ENCODE assay signal across 8 cellular contexts in the genomic region with DNA sequence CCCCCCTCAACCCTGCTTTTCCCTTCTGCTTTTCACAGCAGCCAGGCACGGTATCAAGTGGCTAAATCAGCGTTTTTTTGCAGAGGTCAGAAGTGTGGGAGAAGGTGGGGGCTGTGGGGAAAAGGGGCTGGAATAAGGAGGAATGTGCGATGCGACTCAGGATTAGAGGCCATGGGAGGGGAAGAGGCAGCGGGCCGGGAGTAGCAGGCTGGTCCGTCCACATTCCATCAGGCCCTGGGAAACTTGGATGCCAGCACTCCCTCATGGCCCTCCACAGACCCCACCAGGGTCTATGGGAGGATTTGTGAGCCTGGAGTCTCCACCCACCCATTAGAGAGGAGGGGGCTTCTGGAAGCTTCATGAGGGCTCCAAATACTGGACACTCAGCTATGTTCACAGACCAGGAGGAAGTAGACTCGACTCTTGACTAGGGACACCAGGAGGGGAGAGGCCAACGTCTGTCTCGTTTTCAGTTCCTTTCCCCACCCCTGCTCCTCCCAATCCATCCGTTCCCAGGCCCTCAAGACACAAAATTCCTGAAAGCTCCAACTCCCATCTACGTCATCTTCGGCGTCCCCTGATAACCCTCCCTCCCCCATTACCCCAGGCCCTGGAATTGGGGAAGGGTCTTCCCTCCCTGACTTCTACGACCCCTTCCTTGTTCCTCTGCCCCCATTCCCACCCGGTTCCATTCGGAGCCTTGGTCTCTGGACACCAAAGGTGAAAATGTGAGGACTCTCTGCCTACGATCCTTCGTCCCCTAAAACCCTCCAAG. TPM values are rescaled to one million over a fixed set of nuclear protein-coding genes. Genes with fewer than 3 reads are reported as not detected.
A peak's percentile ranks its signal among the peaks of the same experiment; 100 is the strongest.
DNase-seq lines count a peak whose midpoint lies in the region; ATAC-seq, FAIRE-seq and TF ChIP-seq lines count a peak whose summit lies in the region.

No MANE protein-coding gene starts in this region.

- no peak for ATAC-seq in HepG2

- no peaks in the 10 kb centered on the region for H3K79me2 ChIP-seq in HepG2 (ENCODE audit: insufficient read depth, low read length)

- no peaks in the 10 kb centered on the region for H3K9me3 Mint-ChIP-seq in activated naive CD8-positive, alpha-beta T cell (ENCODE audit: low read depth)
- H3K9me3 Mint-ChIP-seq in activated naive CD8-positive, alpha-beta T cell treated with anti-CD3 and anti-CD28 coated beads for 36 hours, result peaks cover 8% of the 10 kb centered on the region
- H3K9me3 Mint-ChIP-seq in activated CD4-positive, alpha-beta memory T cell treated with anti-CD3 and anti-CD28 coated beads, Interleukin-2, amount 10 ng/mL, durations not matched to agents 7 days and 5 days, result peaks cover 2% of the 10 kb centered on the region

- H3K4me1 Mint-ChIP-seq in activated naive CD8-positive, alpha-beta T cell (ENCODE audit: low read depth), result peaks cover 45% of the 10 kb centered on the region
- H3K4me1 Mint-ChIP-seq in activated naive CD8-positive, alpha-beta T cell treated with anti-CD3 and anti-CD28 coated beads for 36 hours, result peaks cover 50% of the 10 kb centered on the region
- peaks cover 65% of the 10 kb centered on the region for H3K4me1 Mint-ChIP-seq in activated CD4-positive, alpha-beta memory T cell treated with anti-CD3 and anti-CD28 coated beads, Interleukin-2, amount 10 ng/mL, durations not matched to agents 7 days and 5 days

- H4K20me1 ChIP-seq in HepG2 (ENCODE audit: insufficient read depth, low read length), result 0 out of 2 replicates have a peak, but pooled peaks cover 2% of the 10 kb centered on the region

- in situ Hi-C loops in HepG2 (cut with HindIII; ENCODE audit: extremely low pct_ligation_motif_present, low pct_unique_long_range_greater_than_20kb), result no loop called here

- no peak overlapping the region for H3K9ac ChIP-seq in HepG2 (ENCODE audit: insufficient read depth, low read depth, low read length)

- H3K4me3 ChIP-seq in HepG2 (replicated peaks in 1 of 3; ENCODE audit: insufficient read depth in 1 of 3, low read depth in 2 of 3, low read length in 3 of 3) (no peak overlapping the region), tibial artery (peak overlapping the region; percentile 30 to 54)

- H3K27me3 Mint-ChIP-seq in activated naive CD8-positive, alpha-beta T cell, result peaks cover 9% of the 10 kb centered on the region
- H3K27me3 Mint-ChIP-seq in activated naive CD8-positive, alpha-beta T cell treated with anti-CD3 and anti-CD28 coated beads for 36 hours, result peaks cover 72% of the 10 kb centered on the region
- H3K27me3 Mint-ChIP-seq in activated CD4-positive, alpha-beta memory T cell treated with anti-CD3 and anti-CD28 coated beads, Interleukin-2, amount 10 ng/mL, durations not matched to agents 7 days and 5 days, result peaks cover 17% of the 10 kb centered on the region

- H3K9me3 ChIP-seq in HepG2 (ENCODE audit: low read length), result no peaks in the 10 kb centered on the region
- no peaks in the 10 kb centered on the region for H3K9me3 ChIP-seq in tibial artery

- H3K4me1 ChIP-seq in HepG2 (ENCODE audit: insufficient read depth, low read length) (peaks cover 51% of the 10 kb centered on the region), tibial artery (peaks cover 0 to 37% (median 27%) of the 10 kb centered on the region in 4 donors)

- H3K4me3 Mint-ChIP-seq in activated naive CD8-positive, alpha-beta T cell, result peak overlapping the region; percentile 46
- H3K4me3 Mint-ChIP-seq in activated naive CD8-positive, alpha-beta T cell treated with anti-CD3 and anti-CD28 coated beads for 36 hours, result no peak overlapping the region
- H3K4me3 Mint-ChIP-seq in activated CD4-positive, alpha-beta memory T cell treated with anti-CD3 and anti-CD28 coated beads, Interleukin-2, amount 10 ng/mL, durations not matched to agents 7 days and 5 days, result peak overlapping the region; percentile 87

- no peak for DNase-seq in activated naive CD8-positive, alpha-beta T cell treated with anti-CD3 and anti-CD28 coated beads for 36 hours
- no peak for DNase-seq in activated CD4-positive, alpha-beta memory T cell treated with anti-CD3 and anti-CD28 coated beads, Interleukin-2, amount 10 ng/mL, durations not matched to agents 7 days and 5 days
- DNase-seq in HepG2 (ENCODE audit: low spot score), result no peak
- DNase-seq in tibial artery, result no peak
- DNase-seq in GM19240 (ENCODE audit: insufficient read length, low spot score), result no peak
- no peak for DNase-seq in NCI-H1048 (lab: John Stamatoyannopoulos, UW)
- no peak for DNase-seq in NCI-H345 treated with DMSO at 0.1 percent for 48 hours (lab: John Stamatoyannopoulos, UW; ENCODE audit: unreplicated experiment)

- BruUV-seq in HepG2 (replicated peaks; lab: Mats Ljungman, UMichigan), result no TSS peak

- H3K27me3 ChIP-seq in HepG2 (ENCODE audit: control insufficient read depth in 1 of 2, insufficient read depth in 2 of 2, low read length in 2 of 2) (no peaks in the 10 kb centered on the region), tibial artery (peaks cover 7 to 75% of the 10 kb centered on the region in 2 donors)

- H3K27ac Mint-ChIP-seq in activated naive CD8-positive, alpha-beta T cell, result no peak overlapping the region
- H3K27ac Mint-ChIP-seq in activated naive CD8-positive, alpha-beta T cell treated with anti-CD3 and anti-CD28 coated beads for 36 hours, result no peak overlapping the region
- peak overlapping the region; percentile 70 for H3K27ac Mint-ChIP-seq in activated CD4-positive, alpha-beta memory T cell treated with anti-CD3 and anti-CD28 coated beads, Interleukin-2, amount 10 ng/mL, durations not matched to agents 7 days and 5 days

- no peak for FAIRE-seq in HepG2 (lab: Jason Lieb, UNC)

- WGBS in HepG2 (ENCODE audit: low lambda C conversion rate), result 80% methylated on average over 19 of the region's 19 CpGs

- no peaks in the 10 kb centered on the region for H3K36me3 ChIP-seq in HepG2 (replicated peaks in 1 of 2; ENCODE audit: control insufficient read depth in 1 of 2, insufficient read depth in 2 of 2, low read length in 2 of 2)
- H3K36me3 ChIP-seq in tibial artery, result no peaks in the 10 kb centered on the region

- H2AFZ ChIP-seq in HepG2 (ENCODE audit: low read length), result no peak overlapping the region

- CTCF ChIA-PET in activated CD4-positive, alpha-beta memory T cell treated with anti-CD3 and anti-CD28 coated beads, Interleukin-2, amount 10 ng/mL, durations not matched to agents 7 days and 5 days (lab: Charles Lee), result interaction anchor here (1.5 to 2.1 kb wide), 2 partner anchors 16 to 25 kb away, joined by 4 to 6 read pairs; no protein-coding TSS in a partner anchor
- CTCF ChIA-PET in HepG2 (lab: Yijun Ruan, JAX; ENCODE audit: low intra/inter-chr PET ratio, low total read pairs), result no interaction called here

- TF ChIP-seq CTCF in HepG2 (CRISPR knock-in tag; IDR thresholded peaks at IDR 0.05) (no peak), tibial artery (IDR thresholded peaks at IDR 0.05) (no peak)

- peak overlapping the region; percentile 99; the same call in 1 of the 2 replicates for H3K4me2 ChIP-seq in HepG2 (ENCODE audit: low read depth, low read length)

- POLR2A ChIA-PET in activated CD4-positive, alpha-beta memory T cell treated with anti-CD3 and anti-CD28 coated beads, Interleukin-2, amount 10 ng/mL, durations not matched to agents 7 days and 5 days (lab: Charles Lee), result interaction anchor here (1.0 to 3.0 kb wide), 3 partner anchors 14 to 31 kb away, joined by 3 to 21 read pairs (median 6); no protein-coding TSS in a partner anchor
- POLR2A ChIA-PET in HepG2 (lab: Yijun Ruan, JAX), result interaction anchor here (1.0 to 1.1 kb wide), 2 partner anchors 11 to 52 kb away, joined by 4 to 7 read pairs; a partner anchor contains a TSS

- H3K27ac ChIP-seq in HepG2 (ENCODE audit: extremely low read length, insufficient read depth, low read length), result no peak overlapping the region
- no peak overlapping the region for H3K27ac ChIP-seq in tibial artery

- TF ChIP-seq EP300 in HepG2 (IDR thresholded peaks at IDR 0.05; ENCODE audit: low read depth in 2 of 2, low read length in 2 of 2) (no peak), HepG2 (CRISPR knock-in tag; IDR thresholded peaks at IDR 0.05; ENCODE audit: borderline replicate concordance) (no peak)

- no peak for TF ChIP-seq POLR2A in HepG2 (IDR thresholded peaks at IDR 0.05; ENCODE audit: insufficient read depth in 1 of 2, low read depth in 2 of 2, low read length in 2 of 2)

- intact Hi-C loops in HepG2 (cut with micrococcal nuclease; ENCODE audit: unreplicated experiment) (loop anchor here (1.0 kb wide), 1 partner anchor 17 kb away; no protein-coding TSS in a partner anchor), tibial artery (cut with DNase I; ENCODE audit: low total_unique reads) (no loop called here)

- no peaks in the 10 kb centered on the region for H3K36me3 Mint-ChIP-seq in activated naive CD8-positive, alpha-beta T cell
- H3K36me3 Mint-ChIP-seq in activated naive CD8-positive, alpha-beta T cell treated with anti-CD3 and anti-CD28 coated beads for 36 hours, result peaks cover 10% of the 10 kb centered on the region
- peaks cover 28% of the 10 kb centered on the region for H3K36me3 Mint-ChIP-seq in activated CD4-positive, alpha-beta memory T cell treated with anti-CD3 and anti-CD28 coated beads, Interleukin-2, amount 10 ng/mL, durations not matched to agents 7 days and 5 days (ENCODE audit: low read depth)

- TF ChIP-seq RAD21 in HepG2 (CRISPR knock-in tag; IDR thresholded peaks at IDR 0.05), result no peak

RNA-seq across cellular contexts. Expression of a gene that starts 3.3 kb away (rescaled TPM):
- under 1 TPM; 0.56 to 0.64 TPM for total RNA-seq in activated naive CD8-positive, alpha-beta T cell treated with anti-CD3 and anti-CD28 coated beads for 36 hours
- 1 to 10 TPM; 4.2 to 4.3 TPM for total RNA-seq in activated CD4-positive, alpha-beta memory T cell treated with anti-CD3 and anti-CD28 coated beads, Interleukin-2, amount 10 ng/mL, durations not matched to agents 7 days and 5 days
- total RNA-seq in HepG2 (2016; rRNA removed; fragmentation: Illumina TruSeq; extraction: Trizol), result 0.24 and 0.29 TPM in 2 replicates
- 0.09 and 0.20 TPM in 2 replicates for total RNA-seq in HepG2 (2016; cell fraction: cytosol; rRNA removed; fragmentation: Illumina TruSeq; extraction: Trizol; ENCODE audit: low read depth)
- 0.10 and 0.35 TPM in 2 replicates for total RNA-seq in HepG2 (2016; cell fraction: insoluble cytoplasmic fraction; rRNA removed; fragmentation: Illumina TruSeq; extraction: Trizol)
- 0.34 TPM in 2 replicates for total RNA-seq in HepG2 (2016; cell fraction: membrane; rRNA removed; fragmentation: Illumina TruSeq; extraction: Trizol)
- total RNA-seq in HepG2 (2016; cell fraction: nucleus; rRNA removed; fragmentation: Illumina TruSeq; extraction: Trizol), result 0.66 and 0.81 TPM in 2 replicates
- polyA plus RNA-seq in HepG2 (2011; rRNA removed), result 1.6 and 1.7 TPM in 2 replicates
- polyA plus RNA-seq in HepG2 (2011; cell fraction: cytosol; rRNA removed), result 0.29 and 0.46 TPM in 2 replicates
- polyA plus RNA-seq in HepG2 (2011; cell fraction: nucleus; rRNA removed), result 13.3 and 15.9 TPM in 2 replicates
- 2.6 and 3.4 TPM in 2 replicates for polyA plus RNA-seq in HepG2 (2012)
- 0.17 and 0.27 TPM in 2 replicates for polyA plus RNA-seq in HepG2 (2016; cell fraction: cytosol; fragmentation: Illumina TruSeq; extraction: Trizol; ENCODE audit: low read depth)
- 1.1 and 1.3 TPM in 2 replicates for polyA plus RNA-seq in HepG2 (2016; cell fraction: insoluble cytoplasmic fraction; fragmentation: Illumina TruSeq; extraction: Trizol; ENCODE audit: low read depth)
- polyA plus RNA-seq in HepG2 (2016; cell fraction: membrane; fragmentation: Illumina TruSeq; extraction: Trizol; ENCODE audit: low read depth), result 0.78 and 1.2 TPM in 2 replicates
- 9.8 and 11.7 TPM in 2 replicates for polyA plus RNA-seq in HepG2 (2016; cell fraction: nucleus; fragmentation: Illumina TruSeq; extraction: Trizol; ENCODE audit: insufficient read depth, low read depth)
- polyA minus RNA-seq in HepG2 (2011; rRNA and poly(A)+ RNA removed; ENCODE audit: low replicate concordance), result 4.0 TPM in 1 of 2 replicates, not detected in the other
- 0.62 and 0.79 TPM in 2 replicates for polyA minus RNA-seq in HepG2 (2011; cell fraction: cytosol; rRNA and poly(A)+ RNA removed)
- 4.2 and 4.6 TPM in 2 replicates for polyA minus RNA-seq in HepG2 (2011; cell fraction: nucleus; rRNA and poly(A)+ RNA removed)

RNA-seq across cellular contexts. Expression of a gene that starts 33.0 kb away (rescaled TPM):
- 10 to 100 TPM; 16.1 to 18.1 TPM for total RNA-seq in activated naive CD8-positive, alpha-beta T cell treated with anti-CD3 and anti-CD28 coated beads for 36 hours
- total RNA-seq in activated CD4-positive, alpha-beta memory T cell treated with anti-CD3 and anti-CD28 coated beads, Interleukin-2, amount 10 ng/mL, durations not matched to agents 7 days and 5 days, result 1 to 10 TPM; 3.2 to 3.9 TPM
- total RNA-seq in HepG2 (2016; rRNA removed; fragmentation: Illumina TruSeq; extraction: Trizol), result not detected in 2 replicates
- not detected in 2 replicates for total RNA-seq in HepG2 (2016; cell fraction: cytosol; rRNA removed; fragmentation: Illumina TruSeq; extraction: Trizol; ENCODE audit: low read depth)
- total RNA-seq in HepG2 (2016; cell fraction: insoluble cytoplasmic fraction; rRNA removed; fragmentation: Illumina TruSeq; extraction: Trizol), result not detected in 2 replicates
- total RNA-seq in HepG2 (2016; cell fraction: membrane; rRNA removed; fragmentation: Illumina TruSeq; extraction: Trizol), result not detected in 2 replicates
- not detected in 2 replicates for total RNA-seq in HepG2 (2016; cell fraction: nucleus; rRNA removed; fragmentation: Illumina TruSeq; extraction: Trizol)
- polyA plus RNA-seq in HepG2 (2011; rRNA removed), result not detected in 2 replicates
- polyA plus RNA-seq in HepG2 (2011; cell fraction: cytosol; rRNA removed), result not detected in 2 replicates
- polyA plus RNA-seq in HepG2 (2011; cell fraction: nucleus; rRNA removed), result 0.10 and 0.14 TPM in 2 replicates
- polyA plus RNA-seq in HepG2 (2012), result 0.05 and 0.16 TPM in 2 replicates
- not detected in 2 replicates for polyA plus RNA-seq in HepG2 (2016; cell fraction: cytosol; fragmentation: Illumina TruSeq; extraction: Trizol; ENCODE audit: low read depth)
- polyA plus RNA-seq in HepG2 (2016; cell fraction: insoluble cytoplasmic fraction; fragmentation: Illumina TruSeq; extraction: Trizol; ENCODE audit: low read depth), result not detected in 2 replicates
- polyA plus RNA-seq in HepG2 (2016; cell fraction: membrane; fragmentation: Illumina TruSeq; extraction: Trizol; ENCODE audit: low read depth), result not detected in 2 replicates
- polyA plus RNA-seq in HepG2 (2016; cell fraction: nucleus; fragmentation: Illumina TruSeq; extraction: Trizol; ENCODE audit: insufficient read depth, low read depth), result not detected in 2 replicates
- not detected in 2 replicates for polyA minus RNA-seq in HepG2 (2011; rRNA and poly(A)+ RNA removed; ENCODE audit: low replicate concordance)
- polyA minus RNA-seq in HepG2 (2011; cell fraction: cytosol; rRNA and poly(A)+ RNA removed), result not detected in 2 replicates
- not detected in 2 replicates for polyA minus RNA-seq in HepG2 (2011; cell fraction: nucleus; rRNA and poly(A)+ RNA removed)

RNA-seq across cellular contexts. Expression of a gene that starts 43.8 kb away (rescaled TPM):
- total RNA-seq in activated naive CD8-positive, alpha-beta T cell treated with anti-CD3 and anti-CD28 coated beads for 36 hours, result 10 to 100 TPM; 49.6 TPM
- 10 to 100 TPM; 79.7 to 86.2 TPM for total RNA-seq in activated CD4-positive, alpha-beta memory T cell treated with anti-CD3 and anti-CD28 coated beads, Interleukin-2, amount 10 ng/mL, durations not matched to agents 7 days and 5 days
- 11.7 and 13.5 TPM in 2 replicates for total RNA-seq in HepG2 (2016; rRNA removed; fragmentation: Illumina TruSeq; extraction: Trizol)
- total RNA-seq in HepG2 (2016; cell fraction: cytosol; rRNA removed; fragmentation: Illumina TruSeq; extraction: Trizol; ENCODE audit: low read depth), result 1.7 and 2.8 TPM in 2 replicates
- total RNA-seq in HepG2 (2016; cell fraction: insoluble cytoplasmic fraction; rRNA removed; fragmentation: Illumina TruSeq; extraction: Trizol), result 11.7 and 13.1 TPM in 2 replicates
- 5.8 and 8.2 TPM in 2 replicates for total RNA-seq in HepG2 (2016; cell fraction: membrane; rRNA removed; fragmentation: Illumina TruSeq; extraction: Trizol)
- 7.5 and 8.1 TPM in 2 replicates for total RNA-seq in HepG2 (2016; cell fraction: nucleus; rRNA removed; fragmentation: Illumina TruSeq; extraction: Trizol)
- 10.3 and 15.9 TPM in 2 replicates for polyA plus RNA-seq in HepG2 (2011; rRNA removed)
- 10.6 and 16.6 TPM in 2 replicates for polyA plus RNA-seq in HepG2 (2011; cell fraction: cytosol; rRNA removed)
- polyA plus RNA-seq in HepG2 (2011; cell fraction: nucleus; rRNA removed), result 35.4 and 44.9 TPM in 2 replicates
- 8.7 and 11.8 TPM in 2 replicates for polyA plus RNA-seq in HepG2 (2012)
- 1.6 and 2.2 TPM in 2 replicates for polyA plus RNA-seq in HepG2 (2016; cell fraction: cytosol; fragmentation: Illumina TruSeq; extraction: Trizol; ENCODE audit: low read depth)
- 12.2 and 13.2 TPM in 2 replicates for polyA plus RNA-seq in HepG2 (2016; cell fraction: insoluble cytoplasmic fraction; fragmentation: Illumina TruSeq; extraction: Trizol; ENCODE audit: low read depth)
- polyA plus RNA-seq in HepG2 (2016; cell fraction: membrane; fragmentation: Illumina TruSeq; extraction: Trizol; ENCODE audit: low read depth), result 4.7 and 5.2 TPM in 2 replicates
- polyA plus RNA-seq in HepG2 (2016; cell fraction: nucleus; fragmentation: Illumina TruSeq; extraction: Trizol; ENCODE audit: insufficient read depth, low read depth), result 17.3 and 19.8 TPM in 2 replicates
- 20.5 and 64.7 TPM in 2 replicates for polyA minus RNA-seq in HepG2 (2011; rRNA and poly(A)+ RNA removed; ENCODE audit: low replicate concordance)
- polyA minus RNA-seq in HepG2 (2011; cell fraction: cytosol; rRNA and poly(A)+ RNA removed), result 7.3 and 8.6 TPM in 2 replicates
- polyA minus RNA-seq in HepG2 (2011; cell fraction: nucleus; rRNA and poly(A)+ RNA removed), result 14.4 and 16.1 TPM in 2 replicates

RNA-seq across cellular contexts. Expression of a gene that starts 51.7 kb away (rescaled TPM):
- total RNA-seq in activated naive CD8-positive, alpha-beta T cell treated with anti-CD3 and anti-CD28 coated beads for 36 hours, result 100 to 1,000 TPM; 191 to 196 TPM
- 100 to 1,000 TPM; 117 to 119 TPM for total RNA-seq in activated CD4-positive, alpha-beta memory T cell treated with anti-CD3 and anti-CD28 coated beads, Interleukin-2, amount 10 ng/mL, durations not matched to agents 7 days and 5 days
- 39.5 and 54.0 TPM in 2 replicates for total RNA-seq in HepG2 (2016; rRNA removed; fragmentation: Illumina TruSeq; extraction: Trizol)
- total RNA-seq in HepG2 (2016; cell fraction: cytosol; rRNA removed; fragmentation: Illumina TruSeq; extraction: Trizol; ENCODE audit: low read depth), result 15.4 and 20.6 TPM in 2 replicates
- 36.3 and 68.3 TPM in 2 replicates for total RNA-seq in HepG2 (2016; cell fraction: insoluble cytoplasmic fraction; rRNA removed; fragmentation: Illumina TruSeq; extraction: Trizol)
- total RNA-seq in HepG2 (2016; cell fraction: membrane; rRNA removed; fragmentation: Illumina TruSeq; extraction: Trizol), result 13.4 and 21.6 TPM in 2 replicates
- 45.6 and 51.7 TPM in 2 replicates for total RNA-seq in HepG2 (2016; cell fraction: nucleus; rRNA removed; fragmentation: Illumina TruSeq; extraction: Trizol)
- polyA plus RNA-seq in HepG2 (2011; rRNA removed), result 17.4 and 18.6 TPM in 2 replicates
- 8.8 and 21.4 TPM in 2 replicates for polyA plus RNA-seq in HepG2 (2011; cell fraction: cytosol; rRNA removed)
- 130 and 225 TPM in 2 replicates for polyA plus RNA-seq in HepG2 (2011; cell fraction: nucleus; rRNA removed)
- polyA plus RNA-seq in HepG2 (2012), result 15.4 and 19.9 TPM in 2 replicates
- polyA plus RNA-seq in HepG2 (2016; cell fraction: cytosol; fragmentation: Illumina TruSeq; extraction: Trizol; ENCODE audit: low read depth), result 6.4 and 7.1 TPM in 2 replicates
- polyA plus RNA-seq in HepG2 (2016; cell fraction: insoluble cytoplasmic fraction; fragmentation: Illumina TruSeq; extraction: Trizol; ENCODE audit: low read depth), result 26.1 and 31.2 TPM in 2 replicates
- polyA plus RNA-seq in HepG2 (2016; cell fraction: membrane; fragmentation: Illumina TruSeq; extraction: Trizol; ENCODE audit: low read depth), result 9.7 and 12.0 TPM in 2 replicates
- polyA plus RNA-seq in HepG2 (2016; cell fraction: nucleus; fragmentation: Illumina TruSeq; extraction: Trizol; ENCODE audit: insufficient read depth, low read depth), result 109 and 111 TPM in 2 replicates
- 74.3 and 134 TPM in 2 replicates for polyA minus RNA-seq in HepG2 (2011; rRNA and poly(A)+ RNA removed; ENCODE audit: low replicate concordance)
- 24.6 and 41.4 TPM in 2 replicates for polyA minus RNA-seq in HepG2 (2011; cell fraction: cytosol; rRNA and poly(A)+ RNA removed)
- polyA minus RNA-seq in HepG2 (2011; cell fraction: nucleus; rRNA and poly(A)+ RNA removed), result 12.1 and 19.6 TPM in 2 replicates

Comparison
In these comparisons a context has a peak if more than half of its experiments do, and no peak if none do; other contexts are left out.
1. H3K4me3 ChIP-seq: peak in tibial artery (2 of 2); none in HepG2 (0 of 3).